ENCODE assay signal across 11 cellular contexts in genomic region chr12:89710873-89711179, GRCh38. TPM values are rescaled to one million over a fixed set of nuclear protein-coding genes. Genes with fewer than 3 reads are reported as not detected.
DNase-seq lines count a peak whose midpoint lies in the region; ATAC-seq, FAIRE-seq and TF ChIP-seq lines count a peak whose summit lies in the region.
"Had no signal": no experiment of that assay in that cellular context is flagged by ENCODE, and none has a peak within 500 bp of the region (broad histone marks: within the 10 kb centered on the region; RNA-seq: fewer than 3 reads in every experiment).

No MANE protein-coding gene starts in this region.

- ATAC-seq in HG02938 (IDR thresholded peaks at IDR 0.05; ENCODE audit: unreplicated experiment) (no peak), HG03565 (IDR thresholded peaks at IDR 0.05; ENCODE audit: unreplicated experiment) (no peak)

- H3K9me3 Mint-ChIP-seq in endodermal cell (peaks cover 20% of the 10 kb centered on the region), osteocyte (ENCODE audit: unreplicated experiment) (peaks cover 4% of the 10 kb centered on the region)

- H3K36me3 ChIP-seq in PC-9 (ENCODE audit: low read depth) = no peaks in the 10 kb centered on the region
- no peaks in the 10 kb centered on the region for H3K36me3 ChIP-seq in endodermal cell (ENCODE audit: control insufficient read depth, insufficient read depth, low read length)

- peaks cover 40% of the 10 kb centered on the region for H3K27me3 Mint-ChIP-seq in endodermal cell (ENCODE audit: insufficient read depth)
- H3K27me3 Mint-ChIP-seq in osteocyte (ENCODE audit: unreplicated experiment) = no peaks in the 10 kb centered on the region

- H3K4me3 Mint-ChIP-seq in endodermal cell (peak overlapping the region; percentile 81), osteocyte (ENCODE audit: unreplicated experiment) (peak overlapping the region; percentile 89)

- CTCF ChIA-PET in PC-9 (lab: Charles Lee) = no interaction called here

- no peak overlapping the region for H3K27ac Mint-ChIP-seq in endodermal cell
- peak overlapping the region; percentile 93 for H3K27ac Mint-ChIP-seq in osteocyte (ENCODE audit: unreplicated experiment)

- no peak overlapping the region for H2AFZ ChIP-seq in PC-9

- intact Hi-C loops in PC-9 (cut with micrococcal nuclease; ENCODE audit: unreplicated experiment) = no loop called here

- no peaks in the 10 kb centered on the region for H3F3A ChIP-seq in PC-9 (ENCODE audit: insufficient read depth, low read depth)

- H3K4me2 ChIP-seq in PC-9 = peak overlapping the region; percentile 79

- POLR2A ChIA-PET in PC-9 (lab: Charles Lee; ENCODE audit: unreplicated experiment) = no interaction called here

- DNase-seq in PC-9 (no peak), endodermal cell (no peak), osteocyte (ENCODE audit: extremely low spot score, unreplicated experiment) (no peak), urothelium cell line (ENCODE audit: low spot score) (no peak), UCSD-AML1 (lab: John Stamatoyannopoulos, UW; ENCODE audit: unreplicated experiment) (no peak)
- DNase-seq: anterior cingulate cortex, KBM-7 had no signal

- no peak overlapping the region for H3K9ac ChIP-seq in endodermal cell (ENCODE audit: extremely low read depth, low read length, poor library complexity, severe bottlenecking)

- H3K9me2 ChIP-seq in PC-9 (ENCODE audit: insufficient read depth) = no peaks in the 10 kb centered on the region

- H3K9me3 ChIP-seq in PC-9 (ENCODE audit: insufficient read depth, low read depth) (no peaks in the 10 kb centered on the region), endodermal cell (ENCODE audit: control insufficient read depth, low read length) (peaks cover 19% of the 10 kb centered on the region)

- peaks cover 27% of the 10 kb centered on the region for H3K79me2 ChIP-seq in PC-9 (ENCODE audit: low read depth)

- 0 out of 2 replicates have a peak, but pooled peaks cover under 1% of the 10 kb centered on the region for H4K20me1 ChIP-seq in PC-9 (ENCODE audit: insufficient read depth)

- TF ChIP-seq CTCF in PC-9 (conservative IDR thresholded peaks at IDR 0.05) = no peak
- no peak for TF ChIP-seq CTCF in endodermal cell (conservative IDR thresholded peaks at IDR 0.05)
- no peak for TF ChIP-seq CTCF in osteocyte (IDR thresholded peaks at IDR 0.05)

- 91% methylated on average over 2 of the region's 2 CpGs; no CpG with 5 or more reads in 1 of the 2 experiments for WGBS in endodermal cell (ENCODE audit: insufficient coverage in 1 of 2, insufficient read length in 1 of 2), 2 experiments

- no TSS peak for BruUV-seq in PC-9 (replicated peaks; lab: Mats Ljungman, UMichigan)

- H3K4me1 ChIP-seq in PC-9 (replicated peaks; ENCODE audit: insufficient read depth) = peaks cover 20% of the 10 kb centered on the region
- no peaks in the 10 kb centered on the region for H3K4me1 ChIP-seq in endodermal cell (ENCODE audit: control insufficient read depth, insufficient read depth, low read length)

- peaks cover 17% of the 10 kb centered on the region for H3K4me1 Mint-ChIP-seq in endodermal cell
- peaks cover 23% of the 10 kb centered on the region for H3K4me1 Mint-ChIP-seq in osteocyte (ENCODE audit: unreplicated experiment)

- H3K4me3 ChIP-seq in GM08714 (ENCODE audit: low read length) = peak overlapping the region; percentile 93; the same call in 1 of the 2 replicates
- peak overlapping the region; percentile 93; the same call in 1 of the 2 replicates for H3K4me3 ChIP-seq in PC-9
- peak overlapping the region; percentile 92 for H3K4me3 ChIP-seq in endodermal cell (ENCODE audit: low read length)

- no peaks in the 10 kb centered on the region for H3K36me3 Mint-ChIP-seq in endodermal cell (ENCODE audit: low read depth)
- H3K36me3 Mint-ChIP-seq in osteocyte (ENCODE audit: unreplicated experiment) = peaks cover 4% of the 10 kb centered on the region

- no peak for FAIRE-seq in urothelium cell line (lab: Jason Lieb, UNC)
- FAIRE-seq: islet of Langerhans had no signal

- H3K27ac ChIP-seq in PC-9 (no peak overlapping the region), endodermal cell (ENCODE audit: low read depth, low read length) (no peak overlapping the region)

- no peaks in the 10 kb centered on the region for H3K27me3 ChIP-seq in PC-9 (ENCODE audit: insufficient read depth, low read depth)
- peaks cover 11% of the 10 kb centered on the region for H3K27me3 ChIP-seq in endodermal cell (ENCODE audit: control insufficient read depth, insufficient read depth, low read length, poor library complexity, severe bottlenecking)

RNA-seq across cellular contexts. Expression of gene ATP2B1, which starts 2.2 kb away (rescaled TPM):
- 29.4 and 32.0 TPM in 2 replicates for total RNA-seq in PC-9 (2021)
- total RNA-seq in endodermal cell = 10 to 100 TPM; 66.7 to 81.9 TPM
- polyA plus RNA-seq in endodermal cell (2013, experiment 1 of 2) = 48.3 TPM
- polyA plus RNA-seq in endodermal cell (2013, experiment 2 of 2) = 47.7 TPM
- 45.5 and 46.6 TPM in 2 replicates for total RNA-seq in osteocyte
